ENCODE assay signal across 8 cellular contexts in genomic region chr3:71064288-71064975, GRCh38.
DNase-seq lines count a peak whose midpoint lies in the region; ATAC-seq and TF ChIP-seq lines count a peak whose summit lies in the region.

No MANE protein-coding gene starts in this region.

- no peaks in the 10 kb centered on the region for H3K36me3 ChIP-seq in sigmoid colon

- intact Hi-C loops in sigmoid colon (cut with DNase I): loop anchor here (2.0 to 5.0 kb wide), 4 partner anchors 64 to 518 kb away; partner anchors contain the start of gene FOXP1

- WGBS in sigmoid colon, 2 donors: 0 to 1% methylated on average over 51 of the region's 51 CpGs

- H3K27ac ChIP-seq in sigmoid colon: peak overlapping the region; percentile 92 to 99 (median 98)

- peak; percentile 41 for ATAC-seq in HG03432 (IDR thresholded peaks at IDR 0.05; ENCODE audit: unreplicated experiment)
- no peak for ATAC-seq in GM18520 (IDR thresholded peaks at IDR 0.05; ENCODE audit: unreplicated experiment)

- TF ChIP-seq CTCF in astrocyte of the cerebellum (IDR thresholded peaks at IDR 0.05; ENCODE audit: low read depth, low read length, missing control alignments): no peak
- no peak for TF ChIP-seq CTCF in sigmoid colon (IDR thresholded peaks at IDR 0.05)

- no peaks in the 10 kb centered on the region for H3K9me3 ChIP-seq in sigmoid colon

- no peaks in the 10 kb centered on the region for H3K27me3 ChIP-seq in sigmoid colon

- TF ChIP-seq POLR2A in sigmoid colon (IDR thresholded peaks at IDR 0.05): no peak

- no peak for TF ChIP-seq EP300 in sigmoid colon (IDR thresholded peaks at IDR 0.05)

- DNase-seq in NCI-H2171 treated with DMSO at 0.1 percent for 48 hours (lab: John Stamatoyannopoulos, UW) (peak; percentile 46), NCI-H2171 (lab: John Stamatoyannopoulos, UW) (no peak), T-helper 1 cell (peak in 4 of 5 donors; percentile 47 to 68 (median 54)), astrocyte of the cerebellum (ENCODE audit: low read depth) (no peak), sigmoid colon (peak; percentile 74)

- H3K4me1 ChIP-seq in sigmoid colon: peaks cover 0 to 67% (median 60%) of the 10 kb centered on the region in 4 donors

- in situ Hi-C loops in astrocyte of the cerebellum (cut with HindIII; ENCODE audit: low sequenced_read_pairs): no loop called here

- H3K4me3 ChIP-seq in astrocyte of the cerebellum (ENCODE audit: low read depth, low read length) (peak overlapping the region; percentile 59), iPS-11a (ENCODE audit: low read depth, low read length) (peak overlapping the region; percentile 44), sigmoid colon (peak overlapping the region; percentile 71 to 81 (median 72))

Comparison
In these comparisons a context has a peak if more than half of its experiments do, and no peak if none do; other contexts are left out.
1. DNase-seq: peak in NCI-H2171 treated with DMSO at 0.1 percent for 48 hours (single experiment), T-helper 1 cell (4 of 5) and sigmoid colon (single experiment); none in NCI-H2171 (single experiment) and astrocyte of the cerebellum (single experiment).
2. Peak in every context shown above with its lines, with median percentiles within 50 percentile points of each other: H3K4me3 ChIP-seq.